In the genomic region with DNA sequence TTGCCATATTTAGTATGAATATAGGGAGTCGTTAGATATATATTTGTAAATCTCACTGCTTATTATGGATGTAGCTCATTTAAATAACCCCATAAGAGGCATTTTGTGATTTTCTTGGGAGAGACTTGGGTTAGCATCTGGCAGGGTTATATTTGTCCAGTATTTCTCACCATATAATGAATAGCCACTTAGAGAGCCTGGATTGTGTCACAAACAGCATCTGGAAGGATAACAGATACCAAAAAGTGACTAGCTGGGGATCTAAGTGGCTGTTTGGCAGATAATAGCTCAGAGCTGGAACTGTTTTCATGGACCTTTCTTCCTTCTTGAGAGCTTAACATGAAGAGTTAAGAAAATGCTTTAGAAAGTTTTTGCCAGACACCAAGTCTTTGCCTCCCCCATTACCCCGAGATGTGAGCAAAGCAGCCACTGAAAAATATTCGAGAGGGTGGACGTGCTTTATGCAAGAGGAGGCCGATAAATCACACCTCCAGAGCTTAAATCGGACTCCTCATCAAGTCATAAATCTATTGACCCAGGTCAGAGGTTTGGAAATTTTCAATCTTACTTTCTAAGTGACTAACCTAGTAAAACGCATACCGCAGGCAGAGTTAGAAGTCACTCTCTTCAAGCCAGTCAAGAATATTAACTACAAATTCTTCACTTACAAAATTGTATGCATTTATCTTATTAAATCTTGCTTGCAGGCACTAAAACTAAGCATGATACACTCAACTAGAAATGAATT, we compare ENCODE assay signal across 25 cellular contexts. TPM values are rescaled to one million over a fixed set of nuclear protein-coding genes. Genes with fewer than 3 reads are reported as not detected.
DNase-seq lines count a peak whose midpoint lies in the region; ATAC-seq and TF ChIP-seq lines count a peak whose summit lies in the region.
"Had no signal": no experiment of that assay in that cellular context is flagged by ENCODE, and none has a peak within 500 bp of the region (broad histone marks: within the 10 kb centered on the region; RNA-seq: fewer than 3 reads in every experiment).

No MANE protein-coding gene starts in this region.

- no peaks in the 10 kb centered on the region for H3K9me3 ChIP-seq in esophagus muscularis mucosa
- H3K9me3 ChIP-seq in smooth muscle cell (replicated peaks; ENCODE audit: low read depth) = no peaks in the 10 kb centered on the region
- H3K9me3 ChIP-seq: Caco-2, colonic mucosa had no signal

- H4K20me1 ChIP-seq in smooth muscle cell (ENCODE audit: low read depth) = no peaks in the 10 kb centered on the region

- H3K4me1 ChIP-seq in esophagus muscularis mucosa (peaks cover 0 to 32% (median 23%) of the 10 kb centered on the region in 4 donors), smooth muscle cell (ENCODE audit: low read depth) (peaks cover 8% of the 10 kb centered on the region)
- H3K4me1 ChIP-seq: Caco-2, colonic mucosa had no signal

- intact Hi-C loops in esophagus muscularis mucosa (cut with DNase I) = no loop called here

- no peak for TF ChIP-seq CTCF in esophagus muscularis mucosa (IDR thresholded peaks at IDR 0.05)
- no peak for TF ChIP-seq CTCF in smooth muscle cell (IDR thresholded peaks at IDR 0.05; ENCODE audit: borderline replicate concordance, insufficient read depth, poor library complexity, severe bottlenecking)

- WGBS in esophagus muscularis mucosa = 67% methylated on average over 8 of the region's 8 CpGs
- 12% methylated on average over 8 of the region's 8 CpGs for WGBS in smooth muscle cell (ENCODE audit: low lambda C conversion rate)

- ATAC-seq in GM19372 (IDR thresholded peaks at IDR 0.05; ENCODE audit: low read depth, unreplicated experiment) = peak; percentile 37
- peak; percentile 5 for ATAC-seq in HG03175 (IDR thresholded peaks at IDR 0.05; ENCODE audit: unreplicated experiment)
- ATAC-seq: HCT116, left lobe of liver, sciatic nerve had no signal

- H3K36me3 ChIP-seq in esophagus muscularis mucosa (peaks cover under 1 to 44% (median 20%) of the 10 kb centered on the region in 4 donors), smooth muscle cell (ENCODE audit: low read depth) (no peaks in the 10 kb centered on the region)
- H3K36me3 ChIP-seq: colonic mucosa had no signal

- H3K79me2 ChIP-seq in smooth muscle cell (ENCODE audit: low read depth) = no peaks in the 10 kb centered on the region

- H3K4me3 ChIP-seq in esophagus muscularis mucosa (peak overlapping the region in 2 of 4 donors; percentile 23 to 28), smooth muscle cell (no peak overlapping the region)
- H3K4me3 ChIP-seq: colonic mucosa had no signal

- H2AFZ ChIP-seq in smooth muscle cell (ENCODE audit: low read depth) = peak overlapping the region; percentile 47

- H3K9ac ChIP-seq in smooth muscle cell (ENCODE audit: low read depth) = no peak overlapping the region
- H3K9ac ChIP-seq: KMS-11 had no signal

- H3K27me3 ChIP-seq in esophagus muscularis mucosa (no peaks in the 10 kb centered on the region), smooth muscle cell (ENCODE audit: low read depth) (no peaks in the 10 kb centered on the region)
- H3K27me3 ChIP-seq: colonic mucosa had no signal

- peaks cover 17% of the 10 kb centered on the region for H3F3A ChIP-seq in smooth muscle cell (ENCODE audit: low read depth)

- TF ChIP-seq POLR2A in esophagus muscularis mucosa (IDR thresholded peaks at IDR 0.05; ENCODE audit: low read depth) (no peak), erythroblast (IDR thresholded peaks at IDR 0.05; ENCODE audit: low read length) (no peak)

- peak overlapping the region; percentile 50 for H3K4me2 ChIP-seq in smooth muscle cell
- H3K4me2 ChIP-seq: KMS-11 had no signal

- no peak for TF ChIP-seq EP300 in esophagus muscularis mucosa (IDR thresholded peaks at IDR 0.05)

- DNase-seq in esophagus muscularis mucosa (ENCODE audit: extremely low spot score) (no peak), smooth muscle cell (lab: John Stamatoyannopoulos, UW; ENCODE audit: unreplicated experiment) (no peak), erythroblast (lab: John Stamatoyannopoulos, UW) (no peak), NCI-H2107 treated with DMSO at 0.1 percent for 48 hours (lab: John Stamatoyannopoulos, UW; ENCODE audit: unreplicated experiment) (no peak), NCI-H2081 (lab: John Stamatoyannopoulos, UW) (no peak)
- DNase-seq: activated naive CD4-positive, alpha-beta T cell treated with anti-CD3 and anti-CD28 coated beads, Interleukin-2, amount 50 U/mL, for 16 hours; activated T-cell treated with anti-CD3 and anti-CD28 coated beads, Interleukin-2, amount 50 U/mL, for 24 hours; AML-193; Caco-2; colonic mucosa; EL; NCI-H1048; NK-92 treated with Interleukin-12 subunit alpha and Interleukin-12 subunit beta, amount 100 ng/mL, for 24 hours; stimulated activated CD4-positive, alpha-beta T cell treated with anti-CD3 and anti-CD28 coated beads, Interleukin-1b, Interleukin-23, amount 100 ng/mL, for 48 hours had no signal

- H3K27ac ChIP-seq in esophagus muscularis mucosa (replicated peaks in 1 of 4) = peak overlapping the region in 3 of 4 donors; percentile 33 to 68 (median 55)
- H3K27ac ChIP-seq in smooth muscle cell (ENCODE audit: low read depth) = no peak overlapping the region
- H3K27ac ChIP-seq: colonic mucosa, KMS-11, RWPE1 had no signal

RNA-seq across cellular contexts. Expression of gene GPHB5, which starts 35.1 kb away (rescaled TPM):
- total RNA-seq in esophagus muscularis mucosa (not detected), smooth muscle cell (not detected in 2 replicates)
- not detected in 2 replicates for polyA plus RNA-seq in smooth muscle cell
- total RNA-seq: Caco-2, colonic mucosa, endothelial cell of umbilical vein, frontal cortex, HT-29, left lobe of liver, osteoblast, sciatic nerve had no signal
- polyA plus RNA-seq: endothelial cell of umbilical vein had no signal
